ENCODE assay signal across 18 cellular contexts in the genomic region with DNA sequence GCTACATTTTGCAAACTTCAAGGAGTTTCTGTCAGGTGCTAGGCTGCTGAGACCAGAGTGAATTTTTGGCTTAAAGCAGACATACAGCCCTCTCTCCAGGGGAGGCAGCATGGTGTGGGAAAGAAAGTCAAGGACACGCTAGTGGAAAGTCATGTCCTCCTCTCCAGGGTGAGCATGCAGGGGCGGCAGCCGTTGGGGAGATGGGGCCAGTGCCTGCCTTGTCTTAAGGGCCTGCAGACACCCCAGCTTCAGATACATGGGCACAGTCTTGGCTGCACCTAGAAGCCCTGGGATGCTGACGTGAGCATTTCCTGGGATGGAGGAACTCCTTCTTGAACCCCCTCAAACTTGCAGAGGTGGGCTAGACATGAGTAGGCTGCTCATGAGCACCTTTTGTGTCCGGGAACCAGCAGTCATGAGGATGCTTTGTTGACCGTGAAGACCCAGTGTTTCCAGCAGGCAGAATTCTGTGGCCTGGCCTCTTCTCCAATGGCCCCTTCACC. TPM values are rescaled to one million over a fixed set of nuclear protein-coding genes. Genes with fewer than 3 reads are reported as not detected.
A peak's percentile ranks its signal among the peaks of the same experiment; 100 is the strongest.
DNase-seq lines count a peak whose midpoint lies in the region; FAIRE-seq and TF ChIP-seq lines count a peak whose summit lies in the region.
"Had no signal": no experiment of that assay in that cellular context is flagged by ENCODE, and none has a peak within 500 bp of the region (broad histone marks: within the 10 kb centered on the region; RNA-seq: fewer than 3 reads in every experiment).

No MANE protein-coding gene starts in this region.

- no CpG with 5 or more reads among the region's 6 CpGs for WGBS in H9 (ENCODE audit: extremely low coverage, insufficient read length, low lambda C conversion rate)
- WGBS in H1 (ENCODE audit: extremely low coverage in 1 of 2, insufficient coverage in 1 of 2, insufficient read length in 1 of 2, insufficient replicate concordance in 2 of 2, low coverage in 1 of 2, low lambda C conversion rate in 2 of 2, missing lambda C conversion rate in 1 of 2), 2 experiments: 70% methylated on average over 6 of the region's 6 CpGs; no CpG with 5 or more reads in 1 of the 2 experiments
- WGBS in sigmoid colon, 2 donors: 69 to 74% methylated on average over 6 of the region's 6 CpGs
- WGBS in SK-N-SH (ENCODE audit: low lambda C conversion rate): 15% methylated on average over 2 of the region's 6 CpGs

- H3K23ac ChIP-seq in H9 (ENCODE audit: insufficient read length, low read depth, low read length) (no peak overlapping the region), H1 (ENCODE audit: insufficient read length) (no peak overlapping the region)

- POLR2A ChIA-PET in H1 (lab: Charles Lee; ENCODE audit: partially characterized antibody): no interaction called here
- POLR2A ChIA-PET in SK-N-SH (lab: Yijun Ruan, JAX): no interaction called here

- no peaks in the 10 kb centered on the region; the same call in 1 of the 2 replicates for H3K4me1 ChIP-seq in H9 (ENCODE audit: insufficient read depth, low read length)
- peaks cover 1 to 11% (median 6%) of the 10 kb centered on the region in 4 experiments; a peak in 6 of 7 replicates for H3K4me1 ChIP-seq in H1 (replicated peaks in 1 of 4; ENCODE audit: control insufficient read depth in 3 of 4, insufficient read depth in 4 of 4, low read length in 3 of 4)
- H3K4me1 ChIP-seq in sigmoid colon: no peaks in the 10 kb centered on the region
- no peaks in the 10 kb centered on the region; a peak in 1 of 4 replicates for H3K4me1 ChIP-seq in SK-N-SH (ENCODE audit: control insufficient read depth in 1 of 2, insufficient read depth in 2 of 2, low read depth in 1 of 2, low read length in 1 of 2)

- TF ChIP-seq CTCF in H9 (conservative IDR thresholded peaks at IDR 0.05) (no peak), H1 (IDR thresholded peaks at IDR 0.05; ENCODE audit: control extremely low read depth in 1 of 3, insufficient read depth in 1 of 3, low read depth in 1 of 3, low read length in 3 of 3) (no peak), sigmoid colon (IDR thresholded peaks at IDR 0.05) (no peak), SK-N-SH (IDR thresholded peaks at IDR 0.05) (no peak)

- H4K5ac ChIP-seq in H9 (ENCODE audit: insufficient read length, low read depth, low read length): no peak overlapping the region
- no peak overlapping the region for H4K5ac ChIP-seq in H1 (ENCODE audit: insufficient read length, low read depth, low read length)

- H4K91ac ChIP-seq in H9 (ENCODE audit: insufficient read length, low read depth, low read length) (no peak overlapping the region), H1 (replicated peaks; ENCODE audit: insufficient read length, low read length) (no peak overlapping the region)

- H3K27ac ChIP-seq in H9 (ENCODE audit: insufficient read length, low read depth, low read length) (no peak overlapping the region), H1 (ENCODE audit: low read depth, low read length) (no peak overlapping the region), sigmoid colon (no peak overlapping the region), SK-N-SH (ENCODE audit: low read depth in 2 of 2, low read length in 1 of 2) (no peak overlapping the region)
- H3K27ac ChIP-seq: 22Rv1, BLaER1 had no signal

- H3K56ac ChIP-seq in H9 (ENCODE audit: insufficient read length, low read depth, low read length) (no peak overlapping the region), H1 (replicated peaks; ENCODE audit: insufficient read length, low read depth, low read length) (no peak overlapping the region)

- CTCF ChIA-PET in H1 (lab: Charles Lee; ENCODE audit: partially characterized antibody) (interaction anchor here (0.6 to 1.4 kb wide), 2 partner anchors 18 to 206 kb away, joined by 3 read pairs; no protein-coding TSS in a partner anchor), SK-N-SH (lab: Yijun Ruan, JAX) (interaction anchor here (0.6 to 1.1 kb wide), 2 partner anchors 10 to 63 kb away, joined by 3 read pairs; no protein-coding TSS in a partner anchor)

- H4K8ac ChIP-seq in H9 (replicated peaks; ENCODE audit: insufficient read length, low read depth, low read length): no peak overlapping the region
- H4K8ac ChIP-seq in H1 (ENCODE audit: extremely low read depth, insufficient read depth, low read length): no peak overlapping the region

- H3K36me3 ChIP-seq in H1 (ENCODE audit: control insufficient read depth in 2 of 4, insufficient read depth in 4 of 4, low read length in 3 of 4) (no peaks in the 10 kb centered on the region), sigmoid colon (no peaks in the 10 kb centered on the region), SK-N-SH (replicated peaks in 1 of 2; ENCODE audit: control insufficient read depth in 1 of 2, insufficient read depth in 2 of 2, low read length in 1 of 2) (no peaks in the 10 kb centered on the region)
- H3K36me3 ChIP-seq: BLaER1 had no signal

- no peak overlapping the region for H3K14ac ChIP-seq in H9 (ENCODE audit: insufficient read depth, low read length)
- no peak overlapping the region for H3K14ac ChIP-seq in H1 (ENCODE audit: insufficient read length)

- H3K36me3 Mint-ChIP-seq in H9 (ENCODE audit: insufficient read depth in 1 of 3, low read depth in 3 of 3): no peaks in the 10 kb centered on the region
- H3K36me3 Mint-ChIP-seq: CD14-positive monocyte; CD4-positive, alpha-beta memory T cell had no signal

- no peak overlapping the region for H2BK20ac ChIP-seq in H9 (ENCODE audit: low read depth, low read length, poor library complexity, severe bottlenecking)
- peak overlapping the region; percentile 80; the same call in 1 of the 2 replicates for H2BK20ac ChIP-seq in H1 (ENCODE audit: low read length)

- no peak overlapping the region for H3T11ph ChIP-seq in H9 (ENCODE audit: low read length)

- H2AK5ac ChIP-seq in H9 (ENCODE audit: insufficient read length, low read length): no peak overlapping the region
- 0 out of 2 replicates have a peak overlapping the region, but pooled peaks have one; percentile 75 for H2AK5ac ChIP-seq in H1 (ENCODE audit: low read depth, low read length)

- FAIRE-seq in H1 (lab: Jason Lieb, UNC): no peak
- FAIRE-seq: GM12878 had no signal

- H3K18ac ChIP-seq in H9 (ENCODE audit: insufficient read length, low read depth, low read length): no peak overlapping the region
- H3K18ac ChIP-seq in H1 (ENCODE audit: extremely low read depth, low read length): no peak overlapping the region

- H3K4me2 ChIP-seq in H9 (ENCODE audit: insufficient read depth, insufficient read length, low read length) (no peak overlapping the region), H1 (ENCODE audit: insufficient read depth in 1 of 2, low read depth in 2 of 2, low read length in 2 of 2) (no peak overlapping the region; a peak in 1 of 4 replicates), SK-N-SH (no peak overlapping the region)
- H3K4me2 ChIP-seq: BLaER1 had no signal

- H3K23me2 ChIP-seq in H9 (ENCODE audit: insufficient read length, low read depth, low read length, poor library complexity, severe bottlenecking) (no peaks in the 10 kb centered on the region), H1 (ENCODE audit: low read depth, low read length) (no peaks in the 10 kb centered on the region)

- H2BK5ac ChIP-seq in H9 (ENCODE audit: insufficient read length, low read length): no peak overlapping the region
- H2BK5ac ChIP-seq in H1 (ENCODE audit: low read depth, low read length): peak overlapping the region; percentile 81; the same call in 1 of the 2 replicates

- no peaks in the 10 kb centered on the region for H3K27me3 ChIP-seq in H9 (ENCODE audit: insufficient read depth, low read length)
- H3K27me3 ChIP-seq in H1 (replicated peaks in 1 of 4; ENCODE audit: control insufficient read depth in 3 of 4, extremely low read depth in 1 of 4, insufficient read depth in 3 of 4, low read length in 3 of 4): no peaks in the 10 kb centered on the region
- H3K27me3 ChIP-seq in sigmoid colon: peaks cover 0 to 16% (median 4%) of the 10 kb centered on the region in 3 donors
- no peaks in the 10 kb centered on the region for H3K27me3 ChIP-seq in SK-N-SH (ENCODE audit: insufficient read depth)
- H3K27me3 ChIP-seq: BLaER1 had no signal

- H3K4me3 Mint-ChIP-seq in H9: no peak overlapping the region
- H3K4me3 Mint-ChIP-seq: CD14-positive monocyte; CD4-positive, alpha-beta memory T cell had no signal

- H3K9me2 ChIP-seq in SK-N-SH: no peaks in the 10 kb centered on the region

- no peak overlapping the region for H2BK12ac ChIP-seq in H9 (ENCODE audit: insufficient read length, low read depth, low read length)
- peak overlapping the region; percentile 18; the same call in 1 of the 2 replicates for H2BK12ac ChIP-seq in H1 (ENCODE audit: low read depth, low read length)

- H3K9ac ChIP-seq in H9 (ENCODE audit: extremely low read depth, insufficient read length, low read length) (no peak overlapping the region), H1 (replicated peaks in 1 of 4; ENCODE audit: extremely low read depth in 1 of 4, low read depth in 3 of 4, low read length in 3 of 4) (no peak overlapping the region), SK-N-SH (no peak overlapping the region)
- H3K9ac ChIP-seq: BLaER1 had no signal

- no peaks in the 10 kb centered on the region for H3K9me3 ChIP-seq in H9 (ENCODE audit: control insufficient read depth, low read depth, low read length)
- no peaks in the 10 kb centered on the region for H3K9me3 ChIP-seq in H1 (ENCODE audit: insufficient read depth in 2 of 2, low read depth in 1 of 2, low read length in 1 of 2)
- H3K9me3 ChIP-seq in sigmoid colon: no peaks in the 10 kb centered on the region
- H3K9me3 ChIP-seq in SK-N-SH: no peaks in the 10 kb centered on the region; the same call in 1 of the 2 replicates
- H3K9me3 ChIP-seq: BLaER1 had no signal

- no peaks in the 10 kb centered on the region for H3K9me3 Mint-ChIP-seq in H9
- H3K9me3 Mint-ChIP-seq: CD14-positive monocyte had no signal

- H3K4ac ChIP-seq in H9 (ENCODE audit: low read depth, low read length) (no peak overlapping the region), H1 (replicated peaks; ENCODE audit: insufficient read length, low read depth, low read length) (no peak overlapping the region)

- no peaks in the 10 kb centered on the region for H4K20me1 ChIP-seq in H9 (ENCODE audit: control insufficient read depth, insufficient read depth, insufficient read length)
- H4K20me1 ChIP-seq in H1 (replicated peaks in 1 of 2; ENCODE audit: control insufficient read depth in 1 of 2, insufficient read depth in 2 of 2, low read length in 2 of 2): no peaks in the 10 kb centered on the region
- H4K20me1 ChIP-seq in SK-N-SH (ENCODE audit: insufficient read depth): no peaks in the 10 kb centered on the region
- H4K20me1 ChIP-seq: BLaER1 had no signal

- TF ChIP-seq EP300 in H1 (IDR thresholded peaks at IDR 0.05; ENCODE audit: borderline replicate concordance in 1 of 2, low read depth in 2 of 2, low read length in 2 of 2): no peak
- TF ChIP-seq EP300 in sigmoid colon (IDR thresholded peaks at IDR 0.05): no peak
- TF ChIP-seq EP300 in SK-N-SH (IDR thresholded peaks at IDR 0.05; ENCODE audit: borderline replicate concordance in 1 of 2, low read depth in 1 of 2, low read length in 1 of 2): no peak

- H3K27ac Mint-ChIP-seq in H9: no peak overlapping the region
- H3K27ac Mint-ChIP-seq: CD14-positive monocyte; CD4-positive, alpha-beta memory T cell had no signal

- no peaks in the 10 kb centered on the region for H3K79me2 ChIP-seq in H9 (ENCODE audit: insufficient read depth, low read length)
- no peaks in the 10 kb centered on the region for H3K79me2 ChIP-seq in H1 (ENCODE audit: control insufficient read depth in 1 of 2, insufficient read depth in 2 of 2, low read length in 2 of 2)
- H3K79me2 ChIP-seq in SK-N-SH (ENCODE audit: insufficient read depth): no peaks in the 10 kb centered on the region

- H3K79me1 ChIP-seq in H9 (ENCODE audit: insufficient read depth, low read depth, low read length, poor library complexity, severe bottlenecking): no peaks in the 10 kb centered on the region
- H3K79me1 ChIP-seq in H1 (ENCODE audit: low read depth, low read length): no peaks in the 10 kb centered on the region

- peaks cover 6% of the 10 kb centered on the region for H3K27me3 Mint-ChIP-seq in H9 (ENCODE audit: low read depth)

- no peaks in the 10 kb centered on the region for H3F3A ChIP-seq in SK-N-SH (replicated peaks; ENCODE audit: insufficient read depth)

- peaks cover 34 to 40% of the 10 kb centered on the region in 2 experiments for H3K4me1 Mint-ChIP-seq in H9
- H3K4me1 Mint-ChIP-seq: CD4-positive, alpha-beta memory T cell had no signal

- H2BK120ac ChIP-seq in H9 (ENCODE audit: low read depth, low read length, poor library complexity, severe bottlenecking) (no peak overlapping the region), H1 (replicated peaks; ENCODE audit: low read depth, low read length) (no peak overlapping the region)

- TF ChIP-seq RAD21 in H1 (IDR thresholded peaks at IDR 0.05 in 1 of 2, conservative IDR thresholded peaks at IDR 0.05 in 1 of 2; ENCODE audit: low read depth in 2 of 2, low read length in 2 of 2) (no peak; a peak in 1 of 4 replicates), SK-N-SH (IDR thresholded peaks at IDR 0.05; ENCODE audit: low read length) (no peak)

- peak; percentile 39 for DNase-seq in activated effector memory CD4-positive, alpha-beta T cell treated with anti-CD3 and anti-CD28 coated beads, Interleukin-2, amount 50 U/mL, for 16 hours
- no peak for DNase-seq in activated effector memory CD4-positive, alpha-beta T cell treated with Interleukin-2 at 50 U/mL for 16 hours
- peak; percentile 25 for DNase-seq in H9
- no peak for DNase-seq in H1 (ENCODE audit: low read depth in 1 of 2, low spot score in 2 of 2)
- peak; percentile 21 for DNase-seq in sigmoid colon
- no peak for DNase-seq in SK-N-SH
- DNase-seq in stimulated activated CD4-positive, alpha-beta T cell treated with anti-CD3 and anti-CD28 coated beads, Interleukin-12 subunit alpha, Interleukin-12 subunit beta, amount 100 ng/mL, for 4 hours: no peak
- DNase-seq: Calu3; CD4-positive, alpha-beta memory T cell; DMS79 treated with DMSO at 0.1 percent for 48 hours; GF-D8; HCEC 1CT had no signal

- no peak overlapping the region for H2BK15ac ChIP-seq in H9 (ENCODE audit: low read depth, low read length)
- peak overlapping the region; percentile 75; the same call in 1 of the 2 replicates for H2BK15ac ChIP-seq in H1 (ENCODE audit: low read length)

- no peak overlapping the region for H2AFZ ChIP-seq in H9 (ENCODE audit: low read length)
- no peak overlapping the region for H2AFZ ChIP-seq in H1 (ENCODE audit: low read length)
- H2AFZ ChIP-seq in SK-N-SH (ENCODE audit: low read depth): no peak overlapping the region

- H3K4me3 ChIP-seq in H1 (ENCODE audit: extremely low read depth in 1 of 4, insufficient read depth in 2 of 4, low read depth in 3 of 4, low read length in 4 of 4) (no peak overlapping the region), sigmoid colon (no peak overlapping the region), SK-N-SH (ENCODE audit: low read depth in 2 of 2, low read length in 1 of 2) (no peak overlapping the region)
- H3K4me3 ChIP-seq: BLaER1, GM12878 had no signal

- intact Hi-C loops in sigmoid colon (cut with DNase I): no loop called here

- TF ChIP-seq POLR2A in H1 (IDR thresholded peaks at IDR 0.05; ENCODE audit: control extremely low read depth in 1 of 2, low read depth in 2 of 2, low read length in 2 of 2) (no peak), sigmoid colon (IDR thresholded peaks at IDR 0.05) (no peak)

RNA-seq across cellular contexts. Expression of a gene that starts 43.3 kb away (rescaled TPM):
- 52.2 and 52.8 TPM in 2 replicates for total RNA-seq in H9 (2021)
- total RNA-seq in H1 (2021; fragmentation: NEBNext Ultra II Directional; extraction: Animal tissue kit (Norgen Biotek cat#: 25700)): 84.1 and 86.4 TPM in 2 replicates
- polyA plus RNA-seq in H1 (2011; rRNA removed): 178 and 195 TPM in 2 replicates
- 144 TPM for polyA plus RNA-seq in H1 (2011; cell fraction: cytosol; rRNA removed)
- polyA plus RNA-seq in H1 (2011; cell fraction: nucleus; rRNA removed): 128 TPM
- 82.7 to 110 TPM (median 107 TPM) in 4 replicates for polyA plus RNA-seq in H1 (2012, experiment 1 of 2)
- polyA plus RNA-seq in H1 (2012, experiment 2 of 2): 153 TPM
- 63.2 TPM for polyA plus RNA-seq in H1 (2013, experiment 1 of 2)
- 57.0 TPM for polyA plus RNA-seq in H1 (2013, experiment 2 of 2)
- polyA minus RNA-seq in H1 (2011; rRNA and poly(A)+ RNA removed): 84.8 and 107 TPM in 2 replicates
- polyA minus RNA-seq in H1 (2011; cell fraction: cytosol; rRNA and poly(A)+ RNA removed): 51.7 TPM
- polyA minus RNA-seq in H1 (2011; cell fraction: nucleus; rRNA and poly(A)+ RNA removed): 37.1 TPM
- 10 to 100 TPM; 61.5 to 69.0 (median 64.9) TPM for total RNA-seq in sigmoid colon
- polyA plus RNA-seq in sigmoid colon: 100 to 1,000 TPM in 1 of 3 donors, 10 to 100 TPM in 2; 50.0 to 187 (median 79.3) TPM
- polyA plus RNA-seq in SK-N-SH (2012; rRNA removed): 88.9 and 92.4 TPM in 2 replicates
- 61.5 and 77.6 TPM in 2 replicates for polyA plus RNA-seq in SK-N-SH (2012; cell fraction: cytosol; rRNA removed)
- 66.1 and 68.5 TPM in 2 replicates for polyA plus RNA-seq in SK-N-SH (2012; cell fraction: nucleus; rRNA removed)

RNA-seq across cellular contexts. Expression of a gene that starts 56.9 kb away (rescaled TPM):
- total RNA-seq in H9 (2021) (4.9 and 5.1 TPM in 2 replicates), sigmoid colon (under 1 TPM in 1 of 4 donors, not detected in 3; 0.36 TPM)
- total RNA-seq in H1 (2021; fragmentation: NEBNext Ultra II Directional; extraction: Animal tissue kit (Norgen Biotek cat#: 25700)): 9.9 and 10.8 TPM in 2 replicates
- polyA plus RNA-seq in H1 (2011; rRNA removed) (28.2 and 31.7 TPM in 2 replicates), sigmoid colon (under 1 TPM in 2 of 3 donors, not detected in 1; 0.35 to 0.60 TPM), SK-N-SH (2012; rRNA removed) (0.05 and 0.45 TPM in 2 replicates)
- polyA plus RNA-seq in H1 (2011; cell fraction: cytosol; rRNA removed): 18.3 TPM
- 17.5 TPM for polyA plus RNA-seq in H1 (2011; cell fraction: nucleus; rRNA removed)
- 8.5 to 16.5 TPM (median 13.2 TPM) in 4 replicates for polyA plus RNA-seq in H1 (2012, experiment 1 of 2)
- 13.0 TPM for polyA plus RNA-seq in H1 (2012, experiment 2 of 2)
- polyA plus RNA-seq in H1 (2013, experiment 1 of 2): 28.1 TPM
- 23.8 TPM for polyA plus RNA-seq in H1 (2013, experiment 2 of 2)
- 4.3 and 4.8 TPM in 2 replicates for polyA minus RNA-seq in H1 (2011; rRNA and poly(A)+ RNA removed)
- polyA minus RNA-seq in H1 (2011; cell fraction: cytosol; rRNA and poly(A)+ RNA removed): 12.9 TPM
- 8.1 TPM for polyA minus RNA-seq in H1 (2011; cell fraction: nucleus; rRNA and poly(A)+ RNA removed)
- 0.23 and 0.80 TPM in 2 replicates for polyA plus RNA-seq in SK-N-SH (2012; cell fraction: cytosol; rRNA removed)
- polyA plus RNA-seq in SK-N-SH (2012; cell fraction: nucleus; rRNA removed): 0.19 and 0.47 TPM in 2 replicates
- total RNA-seq: Calu3; CD4-positive, alpha-beta memory T cell; GM12878; HT-29 had no signal
- polyA plus RNA-seq: AG04450; CD14-positive monocyte; CD4-positive, alpha-beta memory T cell had no signal

Comparison
In these comparisons a context has a peak if more than half of its experiments do, and no peak if none do; other contexts are left out.
1. DNase-seq: peak in activated effector memory CD4-positive, alpha-beta T cell treated with anti-CD3 and anti-CD28 coated beads, Interleukin-2, amount 50 U/mL, for 16 hours (single experiment), H9 (single experiment) and sigmoid colon (single experiment); none in activated effector memory CD4-positive, alpha-beta T cell treated with Interleukin-2 at 50 U/mL for 16 hours (single experiment), H1 (0 of 2), SK-N-SH (single experiment) and stimulated activated CD4-positive, alpha-beta T cell treated with anti-CD3 and anti-CD28 coated beads, Interleukin-12 subunit alpha, Interleukin-12 subunit beta, amount 100 ng/mL, for 4 hours (single experiment).